In genomic region chr9:93862877-93863545, GRCh38 we compare ENCODE assay signal across 20 cellular contexts.
DNase-seq lines count a peak whose midpoint lies in the region; ATAC-seq and TF ChIP-seq lines count a peak whose summit lies in the region.
"Had no signal": no experiment of that assay in that cellular context is flagged by ENCODE, and none has a peak within 500 bp of the region (broad histone marks: within the 10 kb centered on the region; RNA-seq: fewer than 3 reads in every experiment).

No MANE protein-coding gene starts in this region.

- peaks cover 16% of the 10 kb centered on the region for H3K27me3 Mint-ChIP-seq in activated CD4-positive, alpha-beta T cell treated with anti-CD3 and anti-CD28 coated beads, Interleukin-2, amount 10 ng/mL, durations not matched to agents 24 days and 14 days
- no peaks in the 10 kb centered on the region for H3K27me3 Mint-ChIP-seq in WTC11 (ENCODE audit: low read depth)

- WGBS in esophagus muscularis mucosa, result 86% methylated on average over 6 of the region's 7 CpGs

- peak; percentile 34 for DNase-seq in activated CD4-positive, alpha-beta T cell treated with anti-CD3 and anti-CD28 coated beads, Interleukin-2, amount 10 ng/mL, durations not matched to agents 24 days and 14 days
- no peak for DNase-seq in activated CD4-positive, alpha-beta T cell treated with anti-CD3 and anti-CD28 coated beads for 4 hours
- no peak for DNase-seq in WTC11 (ENCODE audit: low spot score)
- DNase-seq in esophagus muscularis mucosa (ENCODE audit: extremely low spot score), result peak; percentile 60
- DNase-seq in RKO (ENCODE audit: low spot score), result no peak
- DNase-seq: ACHN; AML-193; BE2C; CD4-positive, alpha-beta T cell; CD8-positive, alpha-beta memory T cell; DMS 273 treated with DMSO at 0.1 percent for 48 hours; DMS79; EL; GDM1; GM23248; HCEC 1CT had no signal

- no peaks in the 10 kb centered on the region for H3K36me3 ChIP-seq in esophagus muscularis mucosa
- H3K36me3 ChIP-seq: BE2C; BLaER1 treated with 17β-estradiol and CSF1 and Interleukin-3, amounts not matched to agents 10 nM and 100 nM had no signal

- no peak for TF ChIP-seq POLR2A in esophagus muscularis mucosa (IDR thresholded peaks at IDR 0.05; ENCODE audit: low read depth)

- H3K27ac Mint-ChIP-seq in activated CD4-positive, alpha-beta T cell treated with anti-CD3 and anti-CD28 coated beads, Interleukin-2, amount 10 ng/mL, durations not matched to agents 24 days and 14 days, result no peak overlapping the region
- H3K27ac Mint-ChIP-seq in WTC11, result no peak overlapping the region
- H3K27ac Mint-ChIP-seq: CD14-positive monocyte; CD4-positive, alpha-beta T cell; CD8-positive, alpha-beta memory T cell had no signal

- ATAC-seq in WTC11, result no peak
- ATAC-seq in HG02970 (IDR thresholded peaks at IDR 0.05; ENCODE audit: low FRiP score, unreplicated experiment), result no peak

- H3K9me3 Mint-ChIP-seq in activated CD4-positive, alpha-beta T cell treated with anti-CD3 and anti-CD28 coated beads, Interleukin-2, amount 10 ng/mL, durations not matched to agents 24 days and 14 days, result no peaks in the 10 kb centered on the region
- no peaks in the 10 kb centered on the region for H3K9me3 Mint-ChIP-seq in WTC11
- H3K9me3 Mint-ChIP-seq: CD4-positive, alpha-beta T cell had no signal

- no peaks in the 10 kb centered on the region for H3K36me3 Mint-ChIP-seq in activated CD4-positive, alpha-beta T cell treated with anti-CD3 and anti-CD28 coated beads, Interleukin-2, amount 10 ng/mL, durations not matched to agents 24 days and 14 days (ENCODE audit: low read depth)
- H3K36me3 Mint-ChIP-seq in WTC11, result no peaks in the 10 kb centered on the region
- H3K36me3 Mint-ChIP-seq: CD8-positive, alpha-beta memory T cell had no signal

- TF ChIP-seq EP300 in esophagus muscularis mucosa (IDR thresholded peaks at IDR 0.05), result no peak

- H3K27ac ChIP-seq in esophagus muscularis mucosa (replicated peaks in 1 of 4), result no peak overlapping the region
- H3K27ac ChIP-seq: 22Rv1; BLaER1 treated with 17β-estradiol and CSF1 and Interleukin-3, amounts not matched to agents 10 nM and 100 nM; GM23248 had no signal

- CTCF ChIA-PET in WTC11 (lab: Charles Lee), result interaction anchor here (0.7 to 5.4 kb wide), 8 partner anchors 36 to 181 kb away, joined by 3 to 52 read pairs (median 10); no protein-coding TSS in a partner anchor

- TF ChIP-seq CTCF in WTC11 (IDR thresholded peaks at IDR 0.05), result no peak
- no peak for TF ChIP-seq CTCF in esophagus muscularis mucosa (IDR thresholded peaks at IDR 0.05)

- POLR2A ChIA-PET in WTC11 (lab: Charles Lee), result interaction anchor here (0.7 kb wide), 1 partner anchor 151 kb away, joined by 3 read pairs; no protein-coding TSS in a partner anchor

- no peaks in the 10 kb centered on the region for H3K9me3 ChIP-seq in esophagus muscularis mucosa
- H3K9me3 ChIP-seq: BE2C; BLaER1 treated with 17β-estradiol and CSF1 and Interleukin-3, amounts not matched to agents 10 nM and 100 nM had no signal

- H3K4me1 Mint-ChIP-seq in activated CD4-positive, alpha-beta T cell treated with anti-CD3 and anti-CD28 coated beads, Interleukin-2, amount 10 ng/mL, durations not matched to agents 24 days and 14 days, result no peaks in the 10 kb centered on the region
- peaks cover 19% of the 10 kb centered on the region for H3K4me1 Mint-ChIP-seq in WTC11
- H3K4me1 Mint-ChIP-seq: CD8-positive, alpha-beta memory T cell had no signal

- H3K4me1 ChIP-seq in esophagus muscularis mucosa, result peaks cover 0 to 7% (median 3%) of the 10 kb centered on the region in 4 donors
- H3K4me1 ChIP-seq: BE2C; BLaER1 treated with 17β-estradiol and CSF1 and Interleukin-3, amounts not matched to agents 10 nM and 100 nM had no signal

- intact Hi-C loops in activated CD4-positive, alpha-beta T cell treated with anti-CD3 and anti-CD28 coated beads, Interleukin-2, amount 10 ng/mL, durations not matched to agents 24 days and 14 days (cut with micrococcal nuclease), result no loop called here
- intact Hi-C loops in esophagus muscularis mucosa (cut with DNase I), result no loop called here

- H3K4me3 Mint-ChIP-seq in activated CD4-positive, alpha-beta T cell treated with anti-CD3 and anti-CD28 coated beads, Interleukin-2, amount 10 ng/mL, durations not matched to agents 24 days and 14 days, result no peak overlapping the region
- no peak overlapping the region for H3K4me3 Mint-ChIP-seq in WTC11
- H3K4me3 Mint-ChIP-seq: CD4-positive, alpha-beta T cell; CD8-positive, alpha-beta memory T cell had no signal

- no peak overlapping the region for H3K4me3 ChIP-seq in esophagus muscularis mucosa
- H3K4me3 ChIP-seq: BLaER1 treated with 17β-estradiol and CSF1 and Interleukin-3, amounts not matched to agents 10 nM and 100 nM; GM23248 had no signal

- peaks cover 0 to 64% (median 7%) of the 10 kb centered on the region in 4 donors for H3K27me3 ChIP-seq in esophagus muscularis mucosa
- H3K27me3 ChIP-seq: BLaER1 treated with 17β-estradiol and CSF1 and Interleukin-3, amounts not matched to agents 10 nM and 100 nM had no signal

TF ChIP-seq in WTC11, 78 proteins besides CTCF, POLR2A, EP300 and RAD21:
- no peak for TF ChIP-seq AFF4 (CRISPR knock-in tag; IDR thresholded peaks at IDR 0.05; ENCODE audit: borderline replicate concordance)
- TF ChIP-seq ATF1 (CRISPR knock-in tag; IDR thresholded peaks at IDR 0.05), result no peak
- TF ChIP-seq NFYB (CRISPR knock-in tag; conservative IDR thresholded peaks at IDR 0.05; ENCODE audit: low read depth), result peak; percentile 54
- no peak for TF ChIP-seq TCF7 (CRISPR knock-in tag; IDR thresholded peaks at IDR 0.05; ENCODE audit: low read depth)

Comparison
In these comparisons a context has a peak if more than half of its experiments do, and no peak if none do; other contexts are left out.
1. DNase-seq: peak in activated CD4-positive, alpha-beta T cell treated with anti-CD3 and anti-CD28 coated beads, Interleukin-2, amount 10 ng/mL, durations not matched to agents 24 days and 14 days (single experiment) and esophagus muscularis mucosa (single experiment); none in activated CD4-positive, alpha-beta T cell treated with anti-CD3 and anti-CD28 coated beads for 4 hours (0 of 2), WTC11 (single experiment) and RKO (single experiment).